ENCODE assay signal across 12 cellular contexts in the genomic region with DNA sequence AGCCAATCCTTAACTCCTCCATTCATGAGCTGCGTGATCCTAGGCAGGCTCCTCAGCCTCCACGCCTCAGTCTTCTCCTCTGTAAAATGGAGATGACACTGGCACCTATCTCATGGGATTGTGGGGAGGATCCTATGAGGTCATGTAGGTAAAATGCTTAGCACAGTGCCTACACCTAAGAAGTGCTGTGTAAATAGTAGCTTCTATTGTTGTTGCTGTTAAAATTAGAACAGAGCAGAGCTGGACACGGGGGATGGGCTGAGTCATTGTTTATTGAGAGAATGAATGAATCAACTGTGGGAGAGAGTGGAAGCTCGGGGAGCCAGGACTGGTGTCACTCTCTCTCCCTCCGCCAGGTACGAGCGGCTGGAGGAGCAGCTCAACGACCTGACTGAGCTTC. TPM values are rescaled to one million over a fixed set of nuclear protein-coding genes. Genes with fewer than 3 reads are reported as not detected.
A peak's percentile ranks its signal among the peaks of the same experiment; 100 is the strongest.
DNase-seq lines count a peak whose midpoint lies in the region; ATAC-seq and TF ChIP-seq lines count a peak whose summit lies in the region.
"Had no signal": no experiment of that assay in that cellular context is flagged by ENCODE, and none has a peak within 500 bp of the region (broad histone marks: within the 10 kb centered on the region; RNA-seq: fewer than 3 reads in every experiment).

No MANE protein-coding gene starts in this region.

- no peak overlapping the region for H3K4me3 ChIP-seq in heart left ventricle
- H3K4me3 ChIP-seq in adipocyte (ENCODE audit: low read length): no peak overlapping the region
- H3K4me3 ChIP-seq: transverse colon had no signal

- H3K27me3 ChIP-seq in heart left ventricle: no peaks in the 10 kb centered on the region
- H3K27me3 ChIP-seq in adipocyte (replicated peaks; ENCODE audit: control insufficient read depth, insufficient read depth, low read length): no peaks in the 10 kb centered on the region
- H3K27me3 ChIP-seq: transverse colon had no signal

- ATAC-seq in heart left ventricle (peak; percentile 38 to 71 (median 44)), Right ventricle myocardium inferior (no peak), GM21390 (IDR thresholded peaks at IDR 0.05; ENCODE audit: unreplicated experiment) (no peak)

- no peaks in the 10 kb centered on the region for H3K36me3 ChIP-seq in heart left ventricle
- H3K36me3 ChIP-seq in adipocyte (ENCODE audit: control insufficient read depth, insufficient read depth, low read length, severe bottlenecking): no peaks in the 10 kb centered on the region
- H3K36me3 ChIP-seq: transverse colon had no signal

- WGBS in heart left ventricle, 4 donors: 53 to 68% (median 64%) methylated on average over 8 of the region's 8 CpGs

- DNase-seq in heart left ventricle (no peak), Right ventricle myocardium inferior (ENCODE audit: missing footprints) (no peak), adipocyte (ENCODE audit: low read depth) (peak; percentile 53), hepatic stellate cell (ENCODE audit: low spot score) (peak; percentile 76), NCI-H146 (lab: John Stamatoyannopoulos, UW) (no peak), DMS 273 treated with DMSO at 0.1 percent for 48 hours (lab: John Stamatoyannopoulos, UW) (no peak), AML-193 (lab: John Stamatoyannopoulos, UW) (no peak)
- DNase-seq: activated T-cell treated with anti-CD3 and anti-CD28 coated beads, Interleukin-2, amount 50 U/mL, for 1 hour; NCI-H526; T-helper 9 cell; transverse colon had no signal

- H3K4me1 ChIP-seq in heart left ventricle (peaks cover 0 to 46% (median 13%) of the 10 kb centered on the region in 12 donors), adipocyte (ENCODE audit: control insufficient read depth, insufficient read depth, low read length) (peaks cover 34% of the 10 kb centered on the region)

- no peak overlapping the region for H3K27ac ChIP-seq in heart left ventricle
- H3K27ac ChIP-seq: transverse colon had no signal

- intact Hi-C loops in heart left ventricle (cut with DNase I): loop anchor here in 1 of 10 donors (10.0 kb wide), 2 partner anchors 214 to 254 kb away; no protein-coding TSS in a partner anchor
- intact Hi-C loops in Right ventricle myocardium inferior (cut with DNase I): no loop called here

- no peak for TF ChIP-seq POLR2A in heart left ventricle (IDR thresholded peaks at IDR 0.05)

- TF ChIP-seq CTCF in heart left ventricle (IDR thresholded peaks at IDR 0.05): no peak

- H3K9ac ChIP-seq in adipocyte (ENCODE audit: low read length): no peak overlapping the region

- H3K9me3 ChIP-seq in heart left ventricle (no peaks in the 10 kb centered on the region), adipocyte (ENCODE audit: control insufficient read depth, low read length) (no peaks in the 10 kb centered on the region)
- H3K9me3 ChIP-seq: transverse colon had no signal

RNA-seq across cellular contexts. Expression of gene TMCC2, which starts 43.0 kb away (rescaled TPM):
- total RNA-seq in heart left ventricle (1 to 10 TPM in 8 of 9 donors, under 1 TPM in 1; 0.97 to 5.1 (median 2.1) TPM), Right ventricle myocardium inferior (1.2 TPM)
- polyA plus RNA-seq in heart left ventricle: 1 to 10 TPM; 1.4 to 2.0 TPM

RNA-seq across cellular contexts. Expression of gene NUAK2, which starts 50.8 kb away (rescaled TPM):
- total RNA-seq in heart left ventricle: 1 to 10 TPM in 3 of 9 donors, under 1 TPM in 6; 0.25 to 2.6 (median 0.82) TPM
- under 1 TPM; 0.46 to 0.50 TPM for polyA plus RNA-seq in heart left ventricle
- total RNA-seq in Right ventricle myocardium inferior: 1.1 TPM

RNA-seq across cellular contexts. Expression of gene DSTYK, which starts 59.3 kb away (rescaled TPM):
- total RNA-seq in heart left ventricle (10 to 100 TPM in 1 of 9 donors, 1 to 10 TPM in 8; 5.2 to 10.1 (median 8.0) TPM), Right ventricle myocardium inferior (5.2 TPM)
- polyA plus RNA-seq in heart left ventricle: 1 to 10 TPM; 3.2 to 5.3 TPM

Comparison
In these comparisons a context has a peak if more than half of its experiments do, and no peak if none do; other contexts are left out.
1. ATAC-seq: peak in heart left ventricle (4 of 4); none in Right ventricle myocardium inferior (single experiment) and GM21390 (single experiment).
2. DNase-seq: peak in adipocyte (single experiment) and hepatic stellate cell (single experiment); none in heart left ventricle (0 of 5), Right ventricle myocardium inferior (single experiment), NCI-H146 (single experiment), DMS 273 treated with DMSO at 0.1 percent for 48 hours (single experiment) and AML-193 (0 of 2).